In genomic region chr7:106504620-106505019, GRCh38 we compare ENCODE assay signal across 15 cellular contexts.
A peak's percentile ranks its signal among the peaks of the same experiment; 100 is the strongest.
DNase-seq lines count a peak whose midpoint lies in the region; ATAC-seq, FAIRE-seq and TF ChIP-seq lines count a peak whose summit lies in the region.
"Had no signal": no experiment of that assay in that cellular context is flagged by ENCODE, and none has a peak within 500 bp of the region (broad histone marks: within the 10 kb centered on the region; RNA-seq: fewer than 3 reads in every experiment).

No MANE protein-coding gene starts in this region.

- H3K9me3 Mint-ChIP-seq in activated naive CD4-positive, alpha-beta T cell treated with anti-CD3 and anti-CD28 coated beads, Interleukin-2, amount 50 U/mL, for 72 hours, result peaks cover 0 to 10% of the 10 kb centered on the region in 2 donors

- DNase-seq in NCI-H82 (lab: John Stamatoyannopoulos, UW) (peak; percentile 25), NCI-H82 treated with DMSO at 0.1 percent for 48 hours (lab: John Stamatoyannopoulos, UW; ENCODE audit: unreplicated experiment) (no peak), EH (ENCODE audit: low read depth) (peak; percentile 39), glomerular visceral epithelial cell (ENCODE audit: extremely low spot score) (peak; percentile 35), H54 (ENCODE audit: insufficient read length, low spot score) (no peak), NCI-H2196 (lab: John Stamatoyannopoulos, UW; ENCODE audit: unreplicated experiment) (no peak), NCI-H1417 (lab: John Stamatoyannopoulos, UW) (no peak)
- DNase-seq in activated naive CD4-positive, alpha-beta T cell treated with anti-CD3 and anti-CD28 coated beads, Interleukin-2, amount 50 U/mL, for 72 hours (ENCODE audit: low spot score in 2 of 2), result no peak
- DNase-seq: 8988T; body of pancreas; DMS53; NCI-H1436 treated with DMSO at 0.1 percent for 48 hours; NCI-H2227 treated with DMSO at 0.1 percent for 48 hours; NK-92 treated with Interleukin-12 subunit alpha and Interleukin-12 subunit beta, amount 100 ng/mL, for 24 hours; upper lobe of left lung had no signal

- peaks cover 0 to 15% of the 10 kb centered on the region in 2 donors for H3K36me3 Mint-ChIP-seq in activated naive CD4-positive, alpha-beta T cell treated with anti-CD3 and anti-CD28 coated beads, Interleukin-2, amount 50 U/mL, for 72 hours

- no peak for FAIRE-seq in H54 (lab: Jason Lieb, UNC)

- peak; percentile 32 to 85 for ATAC-seq in activated naive CD4-positive, alpha-beta T cell treated with anti-CD3 and anti-CD28 coated beads, Interleukin-2, amount 50 U/mL, for 72 hours
- ATAC-seq: body of pancreas had no signal

- H3K27ac Mint-ChIP-seq in activated naive CD4-positive, alpha-beta T cell treated with anti-CD3 and anti-CD28 coated beads, Interleukin-2, amount 50 U/mL, for 72 hours, result peak overlapping the region; percentile 13 to 88

- no peak for TF ChIP-seq POLR2A in H54 (IDR thresholded peaks at IDR 0.05; ENCODE audit: low read depth, low read length)

Comparison
In these comparisons a context has a peak if more than half of its experiments do, and no peak if none do; other contexts are left out.
1. DNase-seq: peak in NCI-H82 (single experiment), EH (single experiment) and glomerular visceral epithelial cell (single experiment); none in NCI-H82 treated with DMSO at 0.1 percent for 48 hours (single experiment), activated naive CD4-positive, alpha-beta T cell treated with anti-CD3 and anti-CD28 coated beads, Interleukin-2, amount 50 U/mL, for 72 hours (0 of 2), H54 (single experiment), NCI-H2196 (single experiment) and NCI-H1417 (0 of 3).